8 cellular contexts compared by ENCODE assay signal in genomic region chr6:63923139-63923739, GRCh38.
DNase-seq lines count a peak whose midpoint lies in the region; ATAC-seq and TF ChIP-seq lines count a peak whose summit lies in the region.

No MANE protein-coding gene starts in this region.

- H3K79me2 ChIP-seq in neural progenitor cell (ENCODE audit: low read depth): no peaks in the 10 kb centered on the region

- no peak overlapping the region for H3K9ac ChIP-seq in endodermal cell (ENCODE audit: extremely low read depth, low read length, poor library complexity, severe bottlenecking)
- H3K9ac ChIP-seq in neural progenitor cell: no peak overlapping the region

- H3K27me3 ChIP-seq in endodermal cell (ENCODE audit: control insufficient read depth, insufficient read depth, low read length, poor library complexity, severe bottlenecking): peaks cover 10% of the 10 kb centered on the region
- no peaks in the 10 kb centered on the region for H3K27me3 ChIP-seq in neural progenitor cell

- H3K4me1 Mint-ChIP-seq in endodermal cell: peaks cover 3% of the 10 kb centered on the region
- peaks cover 26% of the 10 kb centered on the region for H3K4me1 Mint-ChIP-seq in neural progenitor cell

- H3K9me3 Mint-ChIP-seq in endodermal cell (no peaks in the 10 kb centered on the region), neural progenitor cell (peaks cover 2% of the 10 kb centered on the region)

- no peaks in the 10 kb centered on the region for H3K36me3 ChIP-seq in endodermal cell (ENCODE audit: control insufficient read depth, insufficient read depth, low read length)
- H3K36me3 ChIP-seq in neural progenitor cell: no peaks in the 10 kb centered on the region

- peaks cover 17% of the 10 kb centered on the region for H3F3A ChIP-seq in neural progenitor cell (ENCODE audit: low read depth)

- H3K9me3 ChIP-seq in endodermal cell (ENCODE audit: control insufficient read depth, low read length) (no peaks in the 10 kb centered on the region), neural progenitor cell (ENCODE audit: low read depth) (no peaks in the 10 kb centered on the region)

- no peak overlapping the region for H3K27ac ChIP-seq in endodermal cell (ENCODE audit: low read depth, low read length)
- no peak overlapping the region for H3K27ac ChIP-seq in neural progenitor cell

- H3K4me3 Mint-ChIP-seq in endodermal cell: no peak overlapping the region
- H3K4me3 Mint-ChIP-seq in neural progenitor cell: no peak overlapping the region

- H3K4me1 ChIP-seq in endodermal cell (ENCODE audit: control insufficient read depth, insufficient read depth, low read length): no peaks in the 10 kb centered on the region
- H3K4me1 ChIP-seq in neural progenitor cell: peaks cover 30% of the 10 kb centered on the region

- TF ChIP-seq CTCF in endodermal cell (conservative IDR thresholded peaks at IDR 0.05) (peak; percentile 81), neural progenitor cell (IDR thresholded peaks at IDR 0.05) (peak; percentile 82)

- H3K27ac Mint-ChIP-seq in endodermal cell (no peak overlapping the region), neural progenitor cell (no peak overlapping the region)

- peaks cover 13% of the 10 kb centered on the region for H3K27me3 Mint-ChIP-seq in endodermal cell (ENCODE audit: insufficient read depth)
- peaks cover 4% of the 10 kb centered on the region for H3K27me3 Mint-ChIP-seq in neural progenitor cell (ENCODE audit: insufficient read depth, low read depth)

- 40 to 54% methylated on average over 2 to 5 of the region's 6 CpGs for WGBS in endodermal cell (ENCODE audit: insufficient coverage in 1 of 2, insufficient read length in 1 of 2), 2 experiments

- H3K36me3 Mint-ChIP-seq in endodermal cell (ENCODE audit: low read depth) (no peaks in the 10 kb centered on the region), neural progenitor cell (no peaks in the 10 kb centered on the region)

- H2AFZ ChIP-seq in neural progenitor cell (replicated peaks): no peak overlapping the region

- H4K20me1 ChIP-seq in neural progenitor cell (ENCODE audit: low read depth): no peaks in the 10 kb centered on the region

- peak; percentile 48 for DNase-seq in CD1c-positive myeloid dendritic cell (ENCODE audit: extremely low spot score)
- peak; percentile 22 for DNase-seq in NCI-H774 (lab: John Stamatoyannopoulos, UW)
- DNase-seq in endodermal cell: no peak
- DNase-seq in neural progenitor cell (ENCODE audit: low spot score): peak; percentile 55
- DNase-seq in A172 (ENCODE audit: low spot score): no peak

- H3K4me3 ChIP-seq in endodermal cell (ENCODE audit: low read length) (no peak overlapping the region), neural progenitor cell (no peak overlapping the region)

- H3K4me2 ChIP-seq in neural progenitor cell: no peak overlapping the region

- ATAC-seq in GM18873 (IDR thresholded peaks at IDR 0.05; ENCODE audit: low FRiP score, unreplicated experiment) (peak; percentile 71), HG03108 (IDR thresholded peaks at IDR 0.05; ENCODE audit: unreplicated experiment) (peak; percentile 76), HG02759 (IDR thresholded peaks at IDR 0.05; ENCODE audit: unreplicated experiment) (no peak)

Comparison
In these comparisons a context has a peak if more than half of its experiments do, and no peak if none do; other contexts are left out.
1. DNase-seq: peak in CD1c-positive myeloid dendritic cell (single experiment), NCI-H774 (single experiment) and neural progenitor cell (single experiment); none in endodermal cell (single experiment) and A172 (single experiment).